ENCODE assay signal across 10 cellular contexts in the genomic region with DNA sequence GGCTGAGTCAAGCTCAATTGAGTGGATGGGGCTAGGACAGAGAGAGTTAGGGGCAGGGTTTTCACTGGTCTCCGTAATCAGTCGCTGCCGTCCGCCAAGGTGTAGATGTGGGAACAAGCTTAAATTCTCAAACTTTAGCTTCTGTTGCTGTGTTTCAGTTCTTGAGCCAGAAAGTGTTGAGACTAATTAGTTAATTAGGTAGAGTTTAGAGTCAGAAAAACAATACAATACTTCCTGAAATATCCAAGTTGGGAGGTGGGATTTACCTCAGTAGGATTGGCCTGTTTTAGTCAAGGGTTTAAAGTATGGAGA. TPM values are rescaled to one million over a fixed set of nuclear protein-coding genes. Genes with fewer than 3 reads are reported as not detected.
DNase-seq lines count a peak whose midpoint lies in the region; ATAC-seq, FAIRE-seq and TF ChIP-seq lines count a peak whose summit lies in the region.
"Had no signal": no experiment of that assay in that cellular context is flagged by ENCODE, and none has a peak within 500 bp of the region (broad histone marks: within the 10 kb centered on the region; RNA-seq: fewer than 3 reads in every experiment).

No MANE protein-coding gene starts in this region.

- H3K9me3 ChIP-seq in astrocyte (ENCODE audit: insufficient read depth, low read depth, low read length), result no peaks in the 10 kb centered on the region
- no peaks in the 10 kb centered on the region for H3K9me3 ChIP-seq in kidney (ENCODE audit: control insufficient read depth in 1 of 2, low read length in 2 of 2)
- H3K9me3 ChIP-seq in thoracic aorta, result no peaks in the 10 kb centered on the region

- peaks cover 59% of the 10 kb centered on the region for H3K79me2 ChIP-seq in astrocyte (ENCODE audit: insufficient read depth, low read length)

- DNase-seq in DMS79 treated with DMSO at 0.1 percent for 48 hours (lab: John Stamatoyannopoulos, UW) (peak; percentile 31), DMS79 (lab: John Stamatoyannopoulos, UW) (no peak), astrocyte (ENCODE audit: low read depth) (no peak), kidney (no peak), thoracic aorta (ENCODE audit: low spot score) (no peak), Ammon's horn (ENCODE audit: low spot score) (no peak)
- no peak for DNase-seq in activated CD4-positive, alpha-beta T cell treated with anti-CD3 and anti-CD28 coated beads for 1 hour

- intact Hi-C loops in kidney (cut with DNase I), result no loop called here

- no peaks in the 10 kb centered on the region for H3K27me3 Mint-ChIP-seq in astrocyte (ENCODE audit: low read depth, unreplicated experiment)
- H3K27me3 Mint-ChIP-seq: stimulated activated naive B cell treated with anti-CD40 and anti-IgM and Interleukin-4, amounts not matched to agents 10 μg/mL and 1 μg/mL and 100 μg/mL, for 72 hours had no signal

- H3K4me3 Mint-ChIP-seq in astrocyte (ENCODE audit: unreplicated experiment), result no peak overlapping the region
- H3K4me3 Mint-ChIP-seq: activated T-cell treated with anti-CD3 and anti-CD28 coated beads, Interleukin-2, amount 50 U/mL, for 72 hours had no signal

- peaks cover 17% of the 10 kb centered on the region for H3K4me1 ChIP-seq in astrocyte (ENCODE audit: insufficient read depth, low read length)
- H3K4me1 ChIP-seq in kidney (ENCODE audit: control insufficient read depth in 1 of 2, insufficient read depth in 1 of 2, low read depth in 1 of 2, low read length in 2 of 2), result peaks cover 6 to 21% of the 10 kb centered on the region in 2 donors
- H3K4me1 ChIP-seq in thoracic aorta (ENCODE audit: control insufficient read depth in 1 of 2, low read depth in 2 of 2), result peaks cover 7 to 21% of the 10 kb centered on the region in 2 donors

- no peak for TF ChIP-seq CTCF in astrocyte (IDR thresholded peaks at IDR 0.05; ENCODE audit: insufficient read depth, low read depth, low read length)
- TF ChIP-seq CTCF in kidney (IDR thresholded peaks at IDR 0.05; ENCODE audit: borderline replicate concordance, extremely low read depth, insufficient read depth), result no peak
- TF ChIP-seq CTCF in thoracic aorta (IDR thresholded peaks at IDR 0.05), result no peak

- H3K4me1 Mint-ChIP-seq in astrocyte (ENCODE audit: low read depth, unreplicated experiment), result no peaks in the 10 kb centered on the region

- FAIRE-seq in astrocyte (lab: Jason Lieb, UNC), result no peak
- FAIRE-seq in kidney (lab: Jason Lieb, UNC), result no peak

- H3K36me3 Mint-ChIP-seq in astrocyte (ENCODE audit: low read depth, unreplicated experiment), result peaks cover 2% of the 10 kb centered on the region

- H4K20me1 ChIP-seq in astrocyte (ENCODE audit: insufficient read depth, low read length), result peaks cover 32% of the 10 kb centered on the region

- H3K27ac ChIP-seq in astrocyte (ENCODE audit: low read depth, low read length) (peak overlapping the region; percentile 99), kidney (ENCODE audit: low read depth in 2 of 2, low read length in 2 of 2) (peak overlapping the region; percentile 100), thoracic aorta (peak overlapping the region; percentile 98 to 100)

- H3K36me3 ChIP-seq in astrocyte (ENCODE audit: insufficient read depth, low read length) (no peaks in the 10 kb centered on the region), kidney (ENCODE audit: control insufficient read depth in 1 of 2, insufficient read depth in 2 of 2, low read length in 2 of 2) (peaks cover 0 to 4% of the 10 kb centered on the region in 2 donors), thoracic aorta (no peaks in the 10 kb centered on the region)

- H3K4me3 ChIP-seq in astrocyte (ENCODE audit: insufficient read depth, low read depth, low read length) (peak overlapping the region; percentile 77), kidney (ENCODE audit: low read length in 2 of 2) (peak overlapping the region; percentile 82 to 90), thoracic aorta (peak overlapping the region; percentile 88)

- H3K9ac ChIP-seq in astrocyte (ENCODE audit: low read length), result peak overlapping the region; percentile 98
- H3K9ac ChIP-seq in kidney (ENCODE audit: low read length in 2 of 2), result peak overlapping the region; percentile 94 to 97

- H3K9me3 Mint-ChIP-seq in astrocyte (ENCODE audit: unreplicated experiment), result no peaks in the 10 kb centered on the region
- H3K9me3 Mint-ChIP-seq: activated T-cell treated with anti-CD3 and anti-CD28 coated beads, Interleukin-2, amount 50 U/mL, for 72 hours; stimulated activated naive B cell treated with anti-CD40 and anti-IgM and Interleukin-4, amounts not matched to agents 10 μg/mL and 1 μg/mL and 100 μg/mL, for 72 hours had no signal

- peak overlapping the region; percentile 74 for H2AFZ ChIP-seq in astrocyte (ENCODE audit: low read depth, low read length)

- H3K27me3 ChIP-seq in astrocyte (ENCODE audit: insufficient read depth, low read length) (no peaks in the 10 kb centered on the region), thoracic aorta (replicated peaks; ENCODE audit: insufficient read depth) (no peaks in the 10 kb centered on the region)

- ATAC-seq in thoracic aorta (ENCODE audit: insufficient number of reproducible peaks, low FRiP score, low read depth) (no peak), HG02759 (IDR thresholded peaks at IDR 0.05; ENCODE audit: unreplicated experiment) (no peak)

- no peak overlapping the region for H3K27ac Mint-ChIP-seq in astrocyte (ENCODE audit: unreplicated experiment)
- H3K27ac Mint-ChIP-seq: activated T-cell treated with anti-CD3 and anti-CD28 coated beads, Interleukin-2, amount 50 U/mL, for 72 hours; stimulated activated naive B cell treated with anti-CD40 and anti-IgM and Interleukin-4, amounts not matched to agents 10 μg/mL and 1 μg/mL and 100 μg/mL, for 72 hours had no signal

- H3K4me2 ChIP-seq in astrocyte (ENCODE audit: low read length), result peak overlapping the region; percentile 93

RNA-seq across cellular contexts. Expression of a gene that starts 1.1 kb away (rescaled TPM):
- 300 and 340 TPM in 2 replicates for total RNA-seq in astrocyte
- total RNA-seq in kidney, result 262 TPM
- polyA plus RNA-seq in kidney (ENCODE audit: insufficient read depth, low read depth, low replicate concordance), result 173 TPM
- 100 to 1,000 TPM; 245 to 376 TPM for total RNA-seq in thoracic aorta

RNA-seq across cellular contexts. Expression of a gene that starts 40.3 kb away (rescaled TPM):
- total RNA-seq in astrocyte (29.4 and 31.0 TPM in 2 replicates), kidney (25.6 TPM), thoracic aorta (10 to 100 TPM in 1 of 2 donors, 1 to 10 TPM in 1; 4.9 to 10.2 TPM)
- polyA plus RNA-seq in kidney (ENCODE audit: insufficient read depth, low read depth, low replicate concordance), result 46.3 TPM
